In the genomic region with DNA sequence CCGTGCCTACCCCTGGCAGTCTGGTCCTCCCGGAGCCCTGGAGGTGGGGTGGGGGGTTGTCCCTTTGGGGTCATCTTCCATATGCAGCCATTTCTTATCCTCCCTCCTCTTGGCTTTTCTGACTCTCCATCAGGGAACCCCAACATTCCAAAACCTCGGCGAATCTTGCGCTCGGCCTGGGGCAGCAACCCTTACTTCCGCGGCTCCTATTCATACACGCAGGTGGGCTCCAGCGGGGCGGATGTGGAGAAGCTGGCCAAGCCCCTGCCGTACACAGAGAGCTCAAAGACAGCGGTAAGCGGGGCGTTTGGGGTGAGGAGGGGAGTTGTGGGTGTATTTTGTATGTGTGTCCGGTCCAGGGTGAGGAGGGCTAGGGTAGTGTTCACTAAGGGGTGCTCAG, we compare ENCODE assay signal across 30 cellular contexts.
"Had no signal": no experiment of that assay in that cellular context is flagged by ENCODE, and none has a peak within 500 bp of the region (broad histone marks: within the 10 kb centered on the region; RNA-seq: fewer than 3 reads in every experiment).

No MANE protein-coding gene starts in this region.

- H3K9me3 ChIP-seq: gastrocnemius medialis, ovary, testis had no signal

- H3K4me2 ChIP-seq: hepatocyte had no signal

- H3K27ac Mint-ChIP-seq: memory B cell; mesothelial cell of epicardium; natural killer cell treated with Interleukin-12 subunit alpha and Interleukin-12 subunit beta and Interleukin-15 and Interleukin-18, amount 100 ng/mL, for 72 hours; progenitor cell of endocrine pancreas; stimulated activated memory B cell treated with anti-CD40 and anti-IgM and Interleukin-4, amounts not matched to agents 10 μg/mL and 1 μg/mL and 100 μg/mL, for 72 hours; type B pancreatic cell had no signal

- H2AFZ ChIP-seq: hepatocyte had no signal

- H3K36me3 ChIP-seq: ovary had no signal

- H3K27me3 ChIP-seq: dorsolateral prefrontal cortex, gastrocnemius medialis, heart left ventricle, hepatocyte, ovary, testis, tibial artery had no signal

- H3K36me3 Mint-ChIP-seq: memory B cell; naive B cell; natural killer cell treated with Interleukin-12 subunit alpha and Interleukin-12 subunit beta and Interleukin-15 and Interleukin-18, amount 100 ng/mL, for 72 hours; stimulated activated memory B cell treated with anti-CD40 and anti-IgM and Interleukin-4, amounts not matched to agents 10 μg/mL and 1 μg/mL and 100 μg/mL, for 72 hours had no signal

- H3K27ac ChIP-seq: dorsolateral prefrontal cortex, gastrocnemius medialis, heart left ventricle, hepatocyte, left ventricle myocardium inferior, ovary, testis, tibial artery had no signal

- FAIRE-seq: colon, urothelium cell line had no signal

- H3K9me3 Mint-ChIP-seq: mesothelial cell of epicardium; natural killer cell treated with Interleukin-12 subunit alpha and Interleukin-12 subunit beta and Interleukin-15 and Interleukin-18, amount 100 ng/mL, for 72 hours; neural crest cell; type B pancreatic cell had no signal

- H3K4me3 Mint-ChIP-seq: memory B cell; mesothelial cell of epicardium; naive B cell; natural killer cell treated with Interleukin-12 subunit alpha and Interleukin-12 subunit beta and Interleukin-15 and Interleukin-18, amount 100 ng/mL, for 72 hours; neural crest cell; stimulated activated memory B cell treated with anti-CD40 and anti-IgM and Interleukin-4, amounts not matched to agents 10 μg/mL and 1 μg/mL and 100 μg/mL, for 72 hours; type B pancreatic cell had no signal

- H3K27me3 Mint-ChIP-seq: progenitor cell of endocrine pancreas, type B pancreatic cell had no signal

- DNase-seq: caudate nucleus; cerebellar nuclear complex; effector CD4-positive, alpha-beta T cell; gastrocnemius medialis; heart left ventricle; kidney glomerular epithelial cell; left colon; left ventricle myocardium inferior; mucosa of descending colon; naive B cell; nucleus accumbens; ovary; stimulated activated CD4-positive, alpha-beta T cell treated with anti-CD3 and anti-CD28 coated beads, Interleukin-4, amount 100 ng/mL, for 4 hours; stimulated activated naive CD8-positive, alpha-beta T cell treated with anti-CD3 and anti-CD28 coated beads, Interleukin-15, Interleukin-2, amounts not matched to agents 100 U/mL and 50 U/mL, for 24 hours; substantia nigra; testis; tibial artery had no signal

- ATAC-seq: gastrocnemius medialis; heart left ventricle; left colon; mucosa of descending colon; natural killer cell treated with Interleukin-12 subunit alpha and Interleukin-12 subunit beta and Interleukin-15 and Interleukin-18, amount 100 ng/mL, for 72 hours; sciatic nerve; stimulated activated memory B cell treated with anti-CD40 and anti-IgM and Interleukin-4, amounts not matched to agents 10 μg/mL and 1 μg/mL and 100 μg/mL, for 72 hours; stimulated activated naive CD8-positive, alpha-beta T cell treated with anti-CD3 and anti-CD28 coated beads, Interleukin-15, Interleukin-2, amounts not matched to agents 100 U/mL and 50 U/mL, for 24 hours had no signal

- H3K4me1 ChIP-seq: gastrocnemius medialis, left ventricle myocardium inferior, testis, tibial artery had no signal

- H3K4me3 ChIP-seq: dorsolateral prefrontal cortex, gastrocnemius medialis, heart left ventricle, hepatocyte, left ventricle myocardium inferior, lung, mucosa of descending colon, ovary, testis, tibial artery had no signal

- H3K79me2 ChIP-seq: hepatocyte had no signal

- H3K4me1 Mint-ChIP-seq: memory B cell; mesothelial cell of epicardium; naive B cell; stimulated activated memory B cell treated with anti-CD40 and anti-IgM and Interleukin-4, amounts not matched to agents 10 μg/mL and 1 μg/mL and 100 μg/mL, for 72 hours had no signal
